In genomic region chr11:119149371-119150275, GRCh38 we compare ENCODE assay signal across 8 cellular contexts. TPM values are rescaled to one million over a fixed set of nuclear protein-coding genes. Genes with fewer than 3 reads are reported as not detected.
DNase-seq lines count a peak whose midpoint lies in the region; ATAC-seq and TF ChIP-seq lines count a peak whose summit lies in the region.

No MANE protein-coding gene starts in this region.

- H3K27me3 ChIP-seq in HAP-1 (ENCODE audit: low read depth) (no peaks in the 10 kb centered on the region), heart right ventricle (peaks cover 0 to 77% (median 18%) of the 10 kb centered on the region in 7 donors), gastrocnemius medialis (peaks cover 4 to 17% (median 10%) of the 10 kb centered on the region in 3 donors)

- H3K27ac ChIP-seq in heart right ventricle (no peak overlapping the region), gastrocnemius medialis (no peak overlapping the region)

- H3K36me3 ChIP-seq in HAP-1 (replicated peaks) (no peaks in the 10 kb centered on the region), heart right ventricle (no peaks in the 10 kb centered on the region), gastrocnemius medialis (no peaks in the 10 kb centered on the region)

- TF ChIP-seq POLR2A in gastrocnemius medialis (IDR thresholded peaks at IDR 0.05) = no peak

- DNase-seq in HAP-1 (ENCODE audit: low spot score in 2 of 2) = peak; percentile 17 to 76
- peak in 1 of 2 donors; percentile 15 for DNase-seq in heart right ventricle
- no peak for DNase-seq in gastrocnemius medialis
- DNase-seq in kidney tubule cell (ENCODE audit: low spot score) = no peak
- no peak for DNase-seq in mesenteric fat pad (ENCODE audit: low spot score)

- no peak for TF ChIP-seq CTCF in heart right ventricle (IDR thresholded peaks at IDR 0.05)
- TF ChIP-seq CTCF in gastrocnemius medialis (IDR thresholded peaks at IDR 0.05 in 4 of 5, conservative IDR thresholded peaks at IDR 0.05 in 1 of 5) = no peak

- whole genome bisulfite sequencing in heart right ventricle, 2 donors = 22% methylated on average over 54 to 63 of the region's 63 CpGs

- intact Hi-C loops in heart right ventricle (cut with DNase I) (loop anchor here in 7 of 10 donors (5.0 to 10.0 kb wide), 5 partner anchors 43 to 175 kb away; no protein-coding TSS in a partner anchor), gastrocnemius medialis (cut with DNase I; ENCODE audit: low total_unique reads) (loop anchor here (5.0 kb wide), 1 partner anchor 168 kb away; the partner anchor contains the start of gene MCAM)

- peak overlapping the region; percentile 41 for H3K4me3 ChIP-seq in HAP-1
- H3K4me3 ChIP-seq in heart right ventricle = peak overlapping the region; percentile 8 to 68 (median 62)
- H3K4me3 ChIP-seq in gastrocnemius medialis = peak overlapping the region; percentile 60 to 84 (median 64)

- no peaks in the 10 kb centered on the region for H3K9me3 ChIP-seq in HAP-1
- no peaks in the 10 kb centered on the region for H3K9me3 ChIP-seq in heart right ventricle
- H3K9me3 ChIP-seq in gastrocnemius medialis = no peaks in the 10 kb centered on the region

- peak; percentile 42 for ATAC-seq in SK-N-SH treated with all-trans-retinoic acid at 6 μM for 48 hours
- peak; percentile 9 to 45 (median 28) for ATAC-seq in heart right ventricle
- ATAC-seq in gastrocnemius medialis = no peak
- no peak for ATAC-seq in HG03457 (IDR thresholded peaks at IDR 0.05; ENCODE audit: unreplicated experiment)
- ATAC-seq in HG03175 (IDR thresholded peaks at IDR 0.05; ENCODE audit: unreplicated experiment) = no peak

- H3K4me1 ChIP-seq in HAP-1 (peaks cover 4% of the 10 kb centered on the region; the same call in 1 of the 2 replicates), heart right ventricle (peaks cover 0 to 23% (median 9%) of the 10 kb centered on the region in 9 donors), gastrocnemius medialis (peaks cover 4 to 13% of the 10 kb centered on the region in 2 donors)

- in situ Hi-C loops in HAP-1 (cut with MboI; ENCODE audit: low sequenced_read_pairs) (no loop called here), gastrocnemius medialis (cut with MboI; ENCODE audit: low sequenced_read_pairs in 4 of 4) (loop anchor here in 1 of 4 donors (10.0 kb wide), 1 partner anchor 45 kb away; no protein-coding TSS in a partner anchor)

TF ChIP-seq in SK-N-SH treated with all-trans-retinoic acid at 6 μM for 48 hours, 23 proteins besides CTCF, POLR2A, EP300 and RAD21 (continues in another document):
- no peak for TF ChIP-seq TOX (CRISPR knock-in tag; IDR thresholded peaks at IDR 0.05; ENCODE audit: borderline replicate concordance)
- no peak for TF ChIP-seq ZNF565 (CRISPR knock-in tag; conservative IDR thresholded peaks at IDR 0.05; ENCODE audit: low read depth)
- TF ChIP-seq ZNF8 (CRISPR knock-in tag; IDR thresholded peaks at IDR 0.05) = no peak
- TF ChIP-seq TSHZ2 (CRISPR knock-in tag; IDR thresholded peaks at IDR 0.05) = no peak
- TF ChIP-seq ZC3H10 (CRISPR knock-in tag; IDR thresholded peaks at IDR 0.05) = no peak
- no peak for TF ChIP-seq CREB5 (CRISPR knock-in tag; IDR thresholded peaks at IDR 0.05; ENCODE audit: low read depth)
- no peak for TF ChIP-seq ZFP30 (CRISPR knock-in tag; IDR thresholded peaks at IDR 0.05)
- no peak for TF ChIP-seq PATZ1 (CRISPR knock-in tag; IDR thresholded peaks at IDR 0.05; ENCODE audit: borderline replicate concordance)
- no peak for TF ChIP-seq CSDC2 (CRISPR knock-in tag; IDR thresholded peaks at IDR 0.05)
- no peak for TF ChIP-seq BACH2 (CRISPR knock-in tag; IDR thresholded peaks at IDR 0.05; ENCODE audit: borderline replicate concordance)
- TF ChIP-seq POU6F1 (CRISPR knock-in tag; IDR thresholded peaks at IDR 0.05; ENCODE audit: borderline replicate concordance, low read depth) = no peak
- TF ChIP-seq ZFP3 (CRISPR knock-in tag; IDR thresholded peaks at IDR 0.05) = no peak

RNA-seq across cellular contexts. Expression of gene ABCG4, which starts 0.8 kb away (rescaled TPM):
- total RNA-seq in heart right ventricle (1 to 10 TPM in 7 of 10 donors, under 1 TPM in 3; 0.40 to 1.6 (median 1.2) TPM), gastrocnemius medialis (not detected), mesenteric fat pad (not detected)
- polyA plus RNA-seq in heart right ventricle = 1 to 10 TPM in 1 of 2 donors, under 1 TPM in 1; 0.17 to 1.1 TPM

RNA-seq across cellular contexts. Expression of gene NLRX1, which starts 18.9 kb away (rescaled TPM):
- total RNA-seq in heart right ventricle (10 to 100 TPM; 24.3 to 39.3 (median 33.6) TPM), gastrocnemius medialis (10 to 100 TPM; 12.2 to 21.3 (median 16.4) TPM), mesenteric fat pad (16.3 TPM)
- polyA plus RNA-seq in heart right ventricle = 10 to 100 TPM in 1 of 2 donors, 1 to 10 TPM in 1; 7.9 to 11.1 TPM

RNA-seq across cellular contexts. Expression of gene HINFP, which starts 28.2 kb away (rescaled TPM):
- total RNA-seq in heart right ventricle (10 to 100 TPM in 8 of 10 donors, 1 to 10 TPM in 2; 8.9 to 15.8 (median 11.5) TPM), gastrocnemius medialis (10 to 100 TPM in 3 of 4 donors, 1 to 10 TPM in 1; 8.1 to 17.8 (median 15.3) TPM), mesenteric fat pad (13.5 TPM)
- 10 to 100 TPM in 1 of 2 donors, 1 to 10 TPM in 1; 8.6 to 18.1 TPM for polyA plus RNA-seq in heart right ventricle

RNA-seq across cellular contexts. Expression of gene NHERF4, which starts 35.7 kb away (rescaled TPM):
- total RNA-seq in heart right ventricle = under 1 TPM in 1 of 10 donors, not detected in 9; 0.32 TPM
- not detected for polyA plus RNA-seq in heart right ventricle
- under 1 TPM in 1 of 4 donors, not detected in 3; 0.46 TPM for total RNA-seq in gastrocnemius medialis
- not detected for total RNA-seq in mesenteric fat pad

RNA-seq across cellular contexts. Expression of gene C2CD2L, which starts 42.5 kb away (rescaled TPM):
- total RNA-seq in heart right ventricle (10 to 100 TPM in 3 of 10 donors, 1 to 10 TPM in 7; 6.6 to 13.7 (median 8.4) TPM), gastrocnemius medialis (10 to 100 TPM; 10.0 to 30.7 (median 18.7) TPM), mesenteric fat pad (11.0 TPM)
- 10 to 100 TPM in 1 of 2 donors, 1 to 10 TPM in 1; 6.1 to 11.6 TPM for polyA plus RNA-seq in heart right ventricle

Comparison
In these comparisons a context has a peak if more than half of its experiments do, and no peak if none do; other contexts are left out.
1. DNase-seq: peak in HAP-1 (2 of 2); none in gastrocnemius medialis (0 of 2), kidney tubule cell (single experiment) and mesenteric fat pad (single experiment).
2. ATAC-seq: peak in SK-N-SH treated with all-trans-retinoic acid at 6 μM for 48 hours (single experiment) and heart right ventricle (8 of 8); none in gastrocnemius medialis (0 of 2), HG03457 (single experiment) and HG03175 (single experiment).
3. Peak in every context shown above with its lines, with median percentiles within 50 percentile points of each other: H3K4me3 ChIP-seq.